Comparison of ENCODE assay signal across 19 cellular contexts in genomic region chr9:76230961-76231360, GRCh38.
"Had no signal": no experiment of that assay in that cellular context is flagged by ENCODE, and none has a peak within 500 bp of the region (broad histone marks: within the 10 kb centered on the region; RNA-seq: fewer than 3 reads in every experiment).

No MANE protein-coding gene starts in this region.

- H3K9me3 ChIP-seq: colonic mucosa, heart left ventricle, mucosa of descending colon, neutrophil, psoas muscle, stomach, thoracic aorta, transverse colon had no signal

- H3K4me1 Mint-ChIP-seq: naive thymus-derived CD8-positive, alpha-beta T cell had no signal

- H3K4me1 ChIP-seq: colonic mucosa, psoas muscle, stomach, transverse colon had no signal

- H3K27ac Mint-ChIP-seq: naive thymus-derived CD8-positive, alpha-beta T cell had no signal

- H3K4me3 Mint-ChIP-seq: naive thymus-derived CD8-positive, alpha-beta T cell had no signal

- H3K9me3 Mint-ChIP-seq: naive thymus-derived CD8-positive, alpha-beta T cell had no signal

- H3K27me3 ChIP-seq: colonic mucosa, neutrophil, stomach, transverse colon had no signal

- H3K27ac ChIP-seq: colonic mucosa, heart left ventricle, neutrophil, psoas muscle, stomach, thoracic aorta, transverse colon had no signal

- ATAC-seq: esophagus mucosa; heart left ventricle; left lobe of liver; mucosa of descending colon; naive thymus-derived CD8-positive, alpha-beta T cell; psoas muscle; sciatic nerve had no signal

- DNase-seq: colonic mucosa; dermis blood vessel endothelial cell; foreskin melanocyte; heart left ventricle; hippocampal formation; mucosa of descending colon; naive thymus-derived CD8-positive, alpha-beta T cell; psoas muscle; stimulated activated CD4-positive, alpha-beta T cell treated with anti-CD3 and anti-CD28 coated beads, Interleukin-2, amount 100 ng/mL, for 24 hours; stimulated activated CD4-positive, alpha-beta T cell treated with anti-CD3 and anti-CD28 coated beads, Interleukin-4, amount 100 ng/mL, for 4 hours; stimulated activated naive CD4-positive, alpha-beta T cell; stomach; substantia nigra; transverse colon had no signal

- H3K4me3 ChIP-seq: colonic mucosa, heart left ventricle, mucosa of descending colon, psoas muscle, stomach, thoracic aorta, transverse colon had no signal

- H3K36me3 ChIP-seq: colonic mucosa, heart left ventricle, neutrophil, stomach, thoracic aorta, transverse colon had no signal

- H3K36me3 Mint-ChIP-seq: naive thymus-derived CD8-positive, alpha-beta T cell had no signal
